1 cellular context compared by ENCODE assay signal in the genomic region with DNA sequence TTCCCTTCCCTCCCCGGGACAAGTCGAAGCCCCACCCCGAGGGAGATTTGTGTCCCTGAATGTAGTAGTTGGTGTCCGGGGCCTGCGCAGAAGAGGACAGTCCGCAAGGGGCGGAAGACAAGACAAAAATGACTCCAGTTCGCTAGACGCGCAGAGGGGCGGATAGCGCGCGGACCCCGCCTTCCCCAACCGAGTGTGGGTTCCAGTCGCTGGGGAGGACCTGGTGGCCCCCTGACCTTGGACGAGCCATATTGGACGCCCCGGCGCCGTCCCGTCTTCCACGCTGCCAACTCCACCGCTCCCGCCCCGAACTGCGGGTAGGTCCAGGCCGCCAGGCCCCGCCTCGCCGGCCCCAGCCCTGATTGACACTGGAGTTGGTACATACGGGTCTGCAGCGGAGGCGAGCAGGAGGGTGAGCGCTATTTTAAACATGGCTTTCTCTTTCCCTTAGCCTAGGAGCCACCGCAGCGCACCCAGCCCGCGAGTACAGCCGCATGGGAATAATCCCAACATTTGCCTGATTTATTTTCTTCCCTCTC.
TF ChIP-seq lines count a peak whose summit lies in the region.

No MANE protein-coding gene starts in this region.

TF ChIP-seq in HepG2, 621 proteins besides CTCF, POLR2A, EP300 and RAD21 (continued from another document and continues in another):
- TF ChIP-seq SP1 (IDR thresholded peaks at IDR 0.05) (no peak), SP1 (CRISPR knock-in tag; IDR thresholded peaks at IDR 0.05) (peak; percentile 59), SNAPC2 (CRISPR knock-in tag; IDR thresholded peaks at IDR 0.05) (no peak), MEIS1 (CRISPR knock-in tag; IDR thresholded peaks at IDR 0.05; ENCODE audit: borderline replicate concordance) (peak; percentile 92; the same call in 1 of the 2 replicates), RFX1 (IDR thresholded peaks at IDR 0.05) (no peak), ZNF343 (CRISPR knock-in tag; IDR thresholded peaks at IDR 0.05) (0 out of 2 replicates have a peak, but pooled peaks have one; percentile 8), MTF2 (CRISPR knock-in tag; IDR thresholded peaks at IDR 0.05; ENCODE audit: borderline replicate concordance) (no peak), ZNF850 (CRISPR knock-in tag; conservative IDR thresholded peaks at IDR 0.05) (no peak), HMG20A (CRISPR knock-in tag; IDR thresholded peaks at IDR 0.05; ENCODE audit: borderline replicate concordance) (peak; percentile 44), ARNTL (CRISPR knock-in tag; IDR thresholded peaks at IDR 0.05) (peak; percentile 35; the same call in 1 of the 2 replicates), SATB2 (CRISPR knock-in tag; IDR thresholded peaks at IDR 0.05) (no peak), ZNF724P (CRISPR knock-in tag; IDR thresholded peaks at IDR 0.05; ENCODE audit: borderline replicate concordance) (peak; percentile 76; the same call in 1 of the 2 replicates), ETV5 (CRISPR knock-in tag; IDR thresholded peaks at IDR 0.05; ENCODE audit: borderline replicate concordance) (no peak; the same call in 1 of the 2 replicates), PRPF4 (IDR thresholded peaks at IDR 0.05; ENCODE audit: low read depth, low read length, poor library complexity, severe bottlenecking) (no peak), HNRNPUL1 (IDR thresholded peaks at IDR 0.05; ENCODE audit: low read depth, low read length) (no peak), ZNF160 (CRISPR knock-in tag; IDR thresholded peaks at IDR 0.05) (no peak), TOE1 (CRISPR knock-in tag; IDR thresholded peaks at IDR 0.05) (no peak), MIER3 (CRISPR knock-in tag; IDR thresholded peaks at IDR 0.05; ENCODE audit: borderline replicate concordance) (no peak), AKAP8 (CRISPR knock-in tag; IDR thresholded peaks at IDR 0.05) (peak; percentile 50; the same call in 1 of the 2 replicates), ZBTB8A (CRISPR knock-in tag; IDR thresholded peaks at IDR 0.05; ENCODE audit: borderline replicate concordance, low read depth) (no peak), REL (CRISPR knock-in tag; conservative IDR thresholded peaks at IDR 0.05) (no peak), KMT2B (CRISPR knock-in tag; IDR thresholded peaks at IDR 0.05) (peak; percentile 73), MED13 (CRISPR knock-in tag; IDR thresholded peaks at IDR 0.05) (no peak), ZNF776 (CRISPR knock-in tag; IDR thresholded peaks at IDR 0.05) (no peak; the same call in 1 of the 2 replicates), BRCA1 (CRISPR knock-in tag; IDR thresholded peaks at IDR 0.05) (no peak; the same call in 1 of the 2 replicates), ZSCAN9 (CRISPR knock-in tag; IDR thresholded peaks at IDR 0.05; ENCODE audit: borderline replicate concordance) (no peak), MXI1 (IDR thresholded peaks at IDR 0.05; ENCODE audit: borderline replicate concordance, low read depth, low read length) (0 out of 3 replicates have a peak, but pooled peaks have one; percentile 24), NFATC3 (CRISPR knock-in tag; IDR thresholded peaks at IDR 0.05) (no peak), POLR2AphosphoS5 (IDR thresholded peaks at IDR 0.05; ENCODE audit: low read depth, low read length) (peak; percentile 60), NCOR1 (IDR thresholded peaks at IDR 0.05; ENCODE audit: borderline replicate concordance, low read length) (no peak), RAD51 (IDR thresholded peaks at IDR 0.05; ENCODE audit: borderline replicate concordance) (no peak), KAT2B (IDR thresholded peaks at IDR 0.05; ENCODE audit: borderline replicate concordance, low read depth, low read length) (no peak), ZNF430 (CRISPR knock-in tag; IDR thresholded peaks at IDR 0.05) (no peak), ZNF562 (CRISPR knock-in tag; IDR thresholded peaks at IDR 0.05; ENCODE audit: borderline replicate concordance) (no peak), ARNT (IDR thresholded peaks at IDR 0.05) (no peak), MAF1 (CRISPR knock-in tag; IDR thresholded peaks at IDR 0.05; ENCODE audit: borderline replicate concordance) (no peak), NCOA1 (CRISPR knock-in tag; IDR thresholded peaks at IDR 0.05) (no peak), ZC3H4 (CRISPR knock-in tag; IDR thresholded peaks at IDR 0.05; ENCODE audit: borderline replicate concordance) (no peak), SOX5 (CRISPR knock-in tag; IDR thresholded peaks at IDR 0.05; ENCODE audit: borderline replicate concordance) (peak; percentile 29; the same call in 1 of the 2 replicates), ZNF572 (CRISPR knock-in tag; IDR thresholded peaks at IDR 0.05) (no peak), ZFP82 (CRISPR knock-in tag; IDR thresholded peaks at IDR 0.05; ENCODE audit: borderline replicate concordance) (no peak), ZNF446 (CRISPR knock-in tag; IDR thresholded peaks at IDR 0.05) (no peak), ESRRA (CRISPR knock-in tag; IDR thresholded peaks at IDR 0.05; ENCODE audit: low read depth) (peak; percentile 72), MBNL3 (CRISPR knock-in tag; conservative IDR thresholded peaks at IDR 0.05) (no peak), U2AF2 (IDR thresholded peaks at IDR 0.05; ENCODE audit: low read depth, low read length) (no peak), JUN (CRISPR knock-in tag; IDR thresholded peaks at IDR 0.05) (no peak), NPAS2 (CRISPR knock-in tag; IDR thresholded peaks at IDR 0.05; ENCODE audit: borderline replicate concordance) (no peak), ZNF326 (CRISPR knock-in tag; IDR thresholded peaks at IDR 0.05; ENCODE audit: borderline replicate concordance) (no peak)
- TF ChIP-seq, protein P1, sequence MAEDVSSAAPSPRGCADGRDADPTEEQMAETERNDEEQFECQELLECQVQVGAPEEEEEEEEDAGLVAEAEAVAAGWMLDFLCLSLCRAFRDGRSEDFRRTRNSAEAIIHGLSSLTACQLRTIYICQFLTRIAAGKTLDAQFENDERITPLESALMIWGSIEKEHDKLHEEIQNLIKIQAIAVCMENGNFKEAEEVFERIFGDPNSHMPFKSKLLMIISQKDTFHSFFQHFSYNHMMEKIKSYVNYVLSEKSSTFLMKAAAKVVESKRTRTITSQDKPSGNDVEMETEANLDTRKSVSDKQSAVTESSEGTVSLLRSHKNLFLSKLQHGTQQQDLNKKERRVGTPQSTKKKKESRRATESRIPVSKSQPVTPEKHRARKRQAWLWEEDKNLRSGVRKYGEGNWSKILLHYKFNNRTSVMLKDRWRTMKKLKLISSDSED (CRISPR knock-in tag; IDR thresholded peaks at IDR 0.05), result no peak
- TF ChIP-seq, protein P2, sequence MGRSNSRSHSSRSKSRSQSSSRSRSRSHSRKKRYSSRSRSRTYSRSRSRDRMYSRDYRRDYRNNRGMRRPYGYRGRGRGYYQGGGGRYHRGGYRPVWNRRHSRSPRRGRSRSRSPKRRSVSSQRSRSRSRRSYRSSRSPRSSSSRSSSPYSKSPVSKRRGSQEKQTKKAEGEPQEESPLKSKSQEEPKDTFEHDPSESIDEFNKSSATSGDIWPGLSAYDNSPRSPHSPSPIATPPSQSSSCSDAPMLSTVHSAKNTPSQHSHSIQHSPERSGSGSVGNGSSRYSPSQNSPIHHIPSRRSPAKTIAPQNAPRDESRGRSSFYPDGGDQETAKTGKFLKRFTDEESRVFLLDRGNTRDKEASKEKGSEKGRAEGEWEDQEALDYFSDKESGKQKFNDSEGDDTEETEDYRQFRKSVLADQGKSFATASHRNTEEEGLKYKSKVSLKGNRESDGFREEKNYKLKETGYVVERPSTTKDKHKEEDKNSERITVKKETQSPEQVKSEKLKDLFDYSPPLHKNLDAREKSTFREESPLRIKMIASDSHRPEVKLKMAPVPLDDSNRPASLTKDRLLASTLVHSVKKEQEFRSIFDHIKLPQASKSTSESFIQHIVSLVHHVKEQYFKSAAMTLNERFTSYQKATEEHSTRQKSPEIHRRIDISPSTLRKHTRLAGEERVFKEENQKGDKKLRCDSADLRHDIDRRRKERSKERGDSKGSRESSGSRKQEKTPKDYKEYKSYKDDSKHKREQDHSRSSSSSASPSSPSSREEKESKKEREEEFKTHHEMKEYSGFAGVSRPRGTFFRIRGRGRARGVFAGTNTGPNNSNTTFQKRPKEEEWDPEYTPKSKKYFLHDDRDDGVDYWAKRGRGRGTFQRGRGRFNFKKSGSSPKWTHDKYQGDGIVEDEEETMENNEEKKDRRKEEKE (IDR thresholded peaks at IDR 0.05), result no peak
- TF ChIP-seq, protein P3, sequence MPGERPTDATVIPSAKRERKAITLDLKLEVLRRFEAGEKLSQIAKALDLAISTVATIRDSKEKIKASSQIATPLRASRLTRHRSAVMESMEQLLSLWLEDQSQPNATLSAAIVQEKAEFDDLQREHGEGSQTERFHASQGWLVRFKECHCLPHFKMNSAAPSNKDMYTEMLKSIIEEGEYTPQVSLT (CRISPR knock-in tag; IDR thresholded peaks at IDR 0.05; ENCODE audit: borderline replicate concordance, low read depth), result no peak
- TF ChIP-seq, protein P4, sequence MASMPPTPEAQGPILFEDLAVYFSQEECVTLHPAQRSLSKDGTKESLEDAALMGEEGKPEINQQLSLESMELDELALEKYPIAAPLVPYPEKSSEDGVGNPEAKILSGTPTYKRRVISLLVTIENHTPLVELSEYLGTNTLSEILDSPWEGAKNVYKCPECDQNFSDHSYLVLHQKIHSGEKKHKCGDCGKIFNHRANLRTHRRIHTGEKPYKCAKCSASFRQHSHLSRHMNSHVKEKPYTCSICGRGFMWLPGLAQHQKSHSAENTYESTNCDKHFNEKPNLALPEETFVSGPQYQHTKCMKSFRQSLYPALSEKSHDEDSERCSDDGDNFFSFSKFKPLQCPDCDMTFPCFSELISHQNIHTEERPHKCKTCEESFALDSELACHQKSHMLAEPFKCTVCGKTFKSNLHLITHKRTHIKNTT (CRISPR knock-in tag; IDR thresholded peaks at IDR 0.05), result no peak
- TF ChIP-seq, protein P5, sequence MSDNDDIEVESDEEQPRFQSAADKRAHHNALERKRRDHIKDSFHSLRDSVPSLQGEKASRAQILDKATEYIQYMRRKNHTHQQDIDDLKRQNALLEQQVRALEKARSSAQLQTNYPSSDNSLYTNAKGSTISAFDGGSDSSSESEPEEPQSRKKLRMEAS (IDR thresholded peaks at IDR 0.05), result peak; percentile 77
- TF ChIP-seq, protein P6, sequence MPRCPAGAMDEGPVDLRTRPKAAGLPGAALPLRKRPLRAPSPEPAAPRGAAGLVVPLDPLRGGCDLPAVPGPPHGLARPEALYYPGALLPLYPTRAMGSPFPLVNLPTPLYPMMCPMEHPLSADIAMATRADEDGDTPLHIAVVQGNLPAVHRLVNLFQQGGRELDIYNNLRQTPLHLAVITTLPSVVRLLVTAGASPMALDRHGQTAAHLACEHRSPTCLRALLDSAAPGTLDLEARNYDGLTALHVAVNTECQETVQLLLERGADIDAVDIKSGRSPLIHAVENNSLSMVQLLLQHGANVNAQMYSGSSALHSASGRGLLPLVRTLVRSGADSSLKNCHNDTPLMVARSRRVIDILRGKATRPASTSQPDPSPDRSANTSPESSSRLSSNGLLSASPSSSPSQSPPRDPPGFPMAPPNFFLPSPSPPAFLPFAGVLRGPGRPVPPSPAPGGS (CRISPR knock-in tag; IDR thresholded peaks at IDR 0.05), result peak; percentile 37; the same call in 1 of the 2 replicates
- TF ChIP-seq, protein P7, sequence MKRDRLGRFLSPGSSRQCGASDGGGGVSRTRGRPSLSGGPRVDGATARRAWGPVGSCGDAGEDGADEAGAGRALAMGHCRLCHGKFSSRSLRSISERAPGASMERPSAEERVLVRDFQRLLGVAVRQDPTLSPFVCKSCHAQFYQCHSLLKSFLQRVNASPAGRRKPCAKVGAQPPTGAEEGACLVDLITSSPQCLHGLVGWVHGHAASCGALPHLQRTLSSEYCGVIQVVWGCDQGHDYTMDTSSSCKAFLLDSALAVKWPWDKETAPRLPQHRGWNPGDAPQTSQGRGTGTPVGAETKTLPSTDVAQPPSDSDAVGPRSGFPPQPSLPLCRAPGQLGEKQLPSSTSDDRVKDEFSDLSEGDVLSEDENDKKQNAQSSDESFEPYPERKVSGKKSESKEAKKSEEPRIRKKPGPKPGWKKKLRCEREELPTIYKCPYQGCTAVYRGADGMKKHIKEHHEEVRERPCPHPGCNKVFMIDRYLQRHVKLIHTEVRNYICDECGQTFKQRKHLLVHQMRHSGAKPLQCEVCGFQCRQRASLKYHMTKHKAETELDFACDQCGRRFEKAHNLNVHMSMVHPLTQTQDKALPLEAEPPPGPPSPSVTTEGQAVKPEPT (CRISPR knock-in tag; IDR thresholded peaks at IDR 0.05; ENCODE audit: low read depth), result no peak; the same call in 1 of the 2 replicates
- TF ChIP-seq, protein P8, sequence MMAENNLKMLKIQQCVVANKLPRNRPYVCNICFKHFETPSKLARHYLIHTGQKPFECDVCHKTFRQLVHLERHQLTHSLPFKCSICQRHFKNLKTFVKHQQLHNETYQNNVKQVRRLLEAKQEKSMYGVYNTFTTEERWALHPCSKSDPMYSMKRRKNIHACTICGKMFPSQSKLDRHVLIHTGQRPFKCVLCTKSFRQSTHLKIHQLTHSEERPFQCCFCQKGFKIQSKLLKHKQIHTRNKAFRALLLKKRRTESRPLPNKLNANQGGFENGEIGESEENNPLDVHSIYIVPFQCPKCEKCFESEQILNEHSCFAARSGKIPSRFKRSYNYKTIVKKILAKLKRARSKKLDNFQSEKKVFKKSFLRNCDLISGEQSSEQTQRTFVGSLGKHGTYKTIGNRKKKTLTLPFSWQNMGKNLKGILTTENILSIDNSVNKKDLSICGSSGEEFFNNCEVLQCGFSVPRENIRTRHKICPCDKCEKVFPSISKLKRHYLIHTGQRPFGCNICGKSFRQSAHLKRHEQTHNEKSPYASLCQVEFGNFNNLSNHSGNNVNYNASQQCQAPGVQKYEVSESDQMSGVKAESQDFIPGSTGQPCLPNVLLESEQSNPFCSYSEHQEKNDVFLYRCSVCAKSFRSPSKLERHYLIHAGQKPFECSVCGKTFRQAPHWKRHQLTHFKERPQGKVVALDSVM (CRISPR knock-in tag; IDR thresholded peaks at IDR 0.05), result no peak; the same call in 1 of the 2 replicates
- TF ChIP-seq, protein P9, sequence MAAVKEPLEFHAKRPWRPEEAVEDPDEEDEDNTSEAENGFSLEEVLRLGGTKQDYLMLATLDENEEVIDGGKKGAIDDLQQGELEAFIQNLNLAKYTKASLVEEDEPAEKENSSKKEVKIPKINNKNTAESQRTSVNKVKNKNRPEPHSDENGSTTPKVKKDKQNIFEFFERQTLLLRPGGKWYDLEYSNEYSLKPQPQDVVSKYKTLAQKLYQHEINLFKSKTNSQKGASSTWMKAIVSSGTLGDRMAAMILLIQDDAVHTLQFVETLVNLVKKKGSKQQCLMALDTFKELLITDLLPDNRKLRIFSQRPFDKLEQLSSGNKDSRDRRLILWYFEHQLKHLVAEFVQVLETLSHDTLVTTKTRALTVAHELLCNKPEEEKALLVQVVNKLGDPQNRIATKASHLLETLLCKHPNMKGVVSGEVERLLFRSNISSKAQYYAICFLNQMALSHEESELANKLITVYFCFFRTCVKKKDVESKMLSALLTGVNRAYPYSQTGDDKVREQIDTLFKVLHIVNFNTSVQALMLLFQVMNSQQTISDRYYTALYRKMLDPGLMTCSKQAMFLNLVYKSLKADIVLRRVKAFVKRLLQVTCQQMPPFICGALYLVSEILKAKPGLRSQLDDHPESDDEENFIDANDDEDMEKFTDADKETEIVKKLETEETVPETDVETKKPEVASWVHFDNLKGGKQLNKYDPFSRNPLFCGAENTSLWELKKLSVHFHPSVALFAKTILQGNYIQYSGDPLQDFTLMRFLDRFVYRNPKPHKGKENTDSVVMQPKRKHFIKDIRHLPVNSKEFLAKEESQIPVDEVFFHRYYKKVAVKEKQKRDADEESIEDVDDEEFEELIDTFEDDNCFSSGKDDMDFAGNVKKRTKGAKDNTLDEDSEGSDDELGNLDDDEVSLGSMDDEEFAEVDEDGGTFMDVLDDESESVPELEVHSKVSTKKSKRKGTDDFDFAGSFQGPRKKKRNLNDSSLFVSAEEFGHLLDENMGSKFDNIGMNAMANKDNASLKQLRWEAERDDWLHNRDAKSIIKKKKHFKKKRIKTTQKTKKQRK (IDR thresholded peaks at IDR 0.05; ENCODE audit: low read length), result no peak
